In genomic region chr11:69721745-69722144, GRCh38 we compare ENCODE assay signal across 13 cellular contexts. TPM values are rescaled to one million over a fixed set of nuclear protein-coding genes. Genes with fewer than 3 reads are reported as not detected.
DNase-seq lines count a peak whose midpoint lies in the region; TF ChIP-seq lines count a peak whose summit lies in the region.
"Had no signal": no experiment of that assay in that cellular context is flagged by ENCODE, and none has a peak within 500 bp of the region (broad histone marks: within the 10 kb centered on the region; RNA-seq: fewer than 3 reads in every experiment).

No MANE protein-coding gene starts in this region.

- H3K9me2 ChIP-seq in OCI-LY7 (ENCODE audit: insufficient read depth, low read length) = no peaks in the 10 kb centered on the region

- no peak overlapping the region for H2AFZ ChIP-seq in OCI-LY7 (ENCODE audit: low read length)

- H3K4me3 ChIP-seq in OCI-LY7 (ENCODE audit: low read depth, low read length, poor library complexity, severe bottlenecking) (no peak overlapping the region), fibroblast of villous mesenchyme (ENCODE audit: low read depth, low read length) (no peak overlapping the region)
- H3K4me3 ChIP-seq: esophagus squamous epithelium, lung had no signal

- POLR2A ChIA-PET in OCI-LY7 (lab: Charles Lee) = no interaction called here

- no peaks in the 10 kb centered on the region for H3K36me3 ChIP-seq in OCI-LY7 (ENCODE audit: insufficient read depth, low read length)
- H3K36me3 ChIP-seq: esophagus squamous epithelium had no signal

- no peak overlapping the region for H3K4me2 ChIP-seq in OCI-LY7 (ENCODE audit: low read length)

- no peaks in the 10 kb centered on the region for H3K79me2 ChIP-seq in OCI-LY7 (ENCODE audit: insufficient read depth, low read depth, low read length)

- no peak overlapping the region for H3K27ac ChIP-seq in 22Rv1
- no peak overlapping the region for H3K27ac ChIP-seq in OCI-LY7 (ENCODE audit: low read depth, low read length, poor library complexity, severe bottlenecking)
- H3K27ac ChIP-seq: esophagus squamous epithelium had no signal

- BruUV-seq in OCI-LY7 (replicated peaks; lab: Mats Ljungman, UMichigan) = no TSS peak

- peaks cover 9% of the 10 kb centered on the region for H3K4me1 ChIP-seq in OCI-LY7 (ENCODE audit: insufficient read depth, low read length, poor library complexity, severe bottlenecking)
- H3K4me1 ChIP-seq: esophagus squamous epithelium had no signal

- H3K9me3 ChIP-seq in OCI-LY7 (ENCODE audit: low read length) = no peaks in the 10 kb centered on the region
- H3K9me3 ChIP-seq: esophagus squamous epithelium had no signal

- TF ChIP-seq CTCF in 22Rv1 (IDR thresholded peaks at IDR 0.05) = peak; percentile 32
- TF ChIP-seq CTCF in OCI-LY7 (conservative IDR thresholded peaks at IDR 0.05; ENCODE audit: low read length) = peak; percentile 54
- peak; percentile 45 for TF ChIP-seq CTCF in fibroblast of villous mesenchyme (IDR thresholded peaks at IDR 0.05; ENCODE audit: insufficient read depth, low read depth, low read length)

- no peaks in the 10 kb centered on the region for H4K20me1 ChIP-seq in OCI-LY7 (ENCODE audit: insufficient read depth, low read length)

- CTCF ChIA-PET in OCI-LY7 (lab: Charles Lee; ENCODE audit: unreplicated experiment) = no interaction called here

- intact Hi-C loops in OCI-LY7 (cut with micrococcal nuclease; ENCODE audit: unreplicated experiment) = no loop called here

- DNase-seq in EL (peak; percentile 20), OCI-LY7 (ENCODE audit: low spot score) (no peak), fibroblast of villous mesenchyme (ENCODE audit: low read depth) (no peak), cerebellar cortex (ENCODE audit: low spot score) (no peak), NCI-H187 (lab: John Stamatoyannopoulos, UW) (no peak), glomerular visceral epithelial cell (ENCODE audit: extremely low spot score) (no peak), NCI-H446 treated with DMSO at 0.1 percent for 48 hours (lab: John Stamatoyannopoulos, UW) (no peak)
- DNase-seq: esophagus squamous epithelium, MV-4-11, SIG-M5 had no signal

RNA-seq across cellular contexts. Expression of gene FGF19, which starts 17.9 kb away (rescaled TPM):
- total RNA-seq in OCI-LY7 (2014; rRNA removed; shearing (Covaris generic)) = not detected in 2 replicates
- total RNA-seq in OCI-LY7 (2022) (not detected in 2 replicates), fibroblast of villous mesenchyme (not detected in 2 replicates)
- total RNA-seq: esophagus squamous epithelium, skeletal muscle tissue had no signal

RNA-seq across cellular contexts. Expression of gene LTO1, which starts 46.6 kb away (rescaled TPM):
- 27.6 and 28.8 TPM in 2 replicates for total RNA-seq in OCI-LY7 (2014; rRNA removed; shearing (Covaris generic))
- total RNA-seq in OCI-LY7 (2022) (34.5 and 35.9 TPM in 2 replicates), fibroblast of villous mesenchyme (19.0 and 22.5 TPM in 2 replicates)

RNA-seq across cellular contexts. Expression of gene FGF4, which starts 53.4 kb away (rescaled TPM):
- total RNA-seq in OCI-LY7 (2014; rRNA removed; shearing (Covaris generic)) = not detected in 2 replicates
- total RNA-seq in OCI-LY7 (2022) (not detected in 2 replicates), fibroblast of villous mesenchyme (not detected in 2 replicates)
- total RNA-seq: esophagus squamous epithelium, lung had no signal
